ENCODE assay signal across 1 cellular context in genomic region chr3:188002626-188003138, GRCh38.
TF ChIP-seq lines count a peak whose summit lies in the region.

No MANE protein-coding gene starts in this region.

TF ChIP-seq in HepG2, 621 proteins besides CTCF, POLR2A, EP300 and RAD21 (continued from another document and continues in another):
- 0 out of 2 replicates have a peak, but pooled peaks have one; percentile 43 for TF ChIP-seq AFF4 (CRISPR knock-in tag; IDR thresholded peaks at IDR 0.05)
- TF ChIP-seq, protein P1, sequence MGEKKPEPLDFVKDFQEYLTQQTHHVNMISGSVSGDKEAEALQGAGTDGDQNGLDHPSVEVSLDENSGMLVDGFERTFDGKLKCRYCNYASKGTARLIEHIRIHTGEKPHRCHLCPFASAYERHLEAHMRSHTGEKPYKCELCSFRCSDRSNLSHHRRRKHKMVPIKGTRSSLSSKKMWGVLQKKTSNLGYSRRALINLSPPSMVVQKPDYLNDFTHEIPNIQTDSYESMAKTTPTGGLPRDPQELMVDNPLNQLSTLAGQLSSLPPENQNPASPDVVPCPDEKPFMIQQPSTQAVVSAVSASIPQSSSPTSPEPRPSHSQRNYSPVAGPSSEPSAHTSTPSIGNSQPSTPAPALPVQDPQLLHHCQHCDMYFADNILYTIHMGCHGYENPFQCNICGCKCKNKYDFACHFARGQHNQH (CRISPR knock-in tag; IDR thresholded peaks at IDR 0.05), result 0 out of 2 replicates have a peak, but pooled peaks have one; percentile 18
- peak; percentile 55; the same call in 1 of the 2 replicates for TF ChIP-seq ZNF205 (CRISPR knock-in tag; IDR thresholded peaks at IDR 0.05)
- TF ChIP-seq MTA1 (CRISPR knock-in tag; IDR thresholded peaks at IDR 0.05; ENCODE audit: borderline replicate concordance), result 0 out of 2 replicates have a peak, but pooled peaks have one; percentile 18
- peak; percentile 72; the same call in 1 of the 2 replicates for TF ChIP-seq KDM6A (CRISPR knock-in tag; IDR thresholded peaks at IDR 0.05; ENCODE audit: low read depth)
- TF ChIP-seq GATA4 (IDR thresholded peaks at IDR 0.05; ENCODE audit: borderline replicate concordance, low read depth), result peak; percentile 85
- peak; percentile 94 for TF ChIP-seq MED1 (CRISPR knock-in tag; IDR thresholded peaks at IDR 0.05)
- 0 out of 2 replicates have a peak, but pooled peaks have one; percentile 11 for TF ChIP-seq ZNF512 (CRISPR knock-in tag; IDR thresholded peaks at IDR 0.05)
- no peak for TF ChIP-seq PAF1 (CRISPR knock-in tag; IDR thresholded peaks at IDR 0.05)
- TF ChIP-seq MIXL1 (CRISPR knock-in tag; IDR thresholded peaks at IDR 0.05), result peak; percentile 94
- TF ChIP-seq KDM1A (CRISPR knock-in tag; IDR thresholded peaks at IDR 0.05), result peak; percentile 41; the same call in 1 of the 2 replicates
- TF ChIP-seq ETV5 (CRISPR knock-in tag; IDR thresholded peaks at IDR 0.05; ENCODE audit: borderline replicate concordance), result no peak; the same call in 1 of the 2 replicates
- TF ChIP-seq TEAD2 (CRISPR knock-in tag; IDR thresholded peaks at IDR 0.05), result no peak
- TF ChIP-seq TBX3 (IDR thresholded peaks at IDR 0.05; ENCODE audit: borderline replicate concordance), result no peak
- peak; percentile 70; the same call in 1 of the 2 replicates for TF ChIP-seq ZNF12 (CRISPR knock-in tag; IDR thresholded peaks at IDR 0.05)
- peak; percentile 81 for TF ChIP-seq BHLHE40 (IDR thresholded peaks at IDR 0.05; ENCODE audit: low read length)
- TF ChIP-seq FOXK1 (CRISPR knock-in tag; IDR thresholded peaks at IDR 0.05; ENCODE audit: borderline replicate concordance, low read depth), result peak; percentile 63; the same call in 1 of the 2 replicates
- peak; percentile 87 for TF ChIP-seq CEBPB (IDR thresholded peaks at IDR 0.05; ENCODE audit: borderline replicate concordance, low read depth, low read length)
- TF ChIP-seq ARNTL (CRISPR knock-in tag; IDR thresholded peaks at IDR 0.05), result peak; percentile 44; the same call in 1 of the 2 replicates
- TF ChIP-seq, protein P2, sequence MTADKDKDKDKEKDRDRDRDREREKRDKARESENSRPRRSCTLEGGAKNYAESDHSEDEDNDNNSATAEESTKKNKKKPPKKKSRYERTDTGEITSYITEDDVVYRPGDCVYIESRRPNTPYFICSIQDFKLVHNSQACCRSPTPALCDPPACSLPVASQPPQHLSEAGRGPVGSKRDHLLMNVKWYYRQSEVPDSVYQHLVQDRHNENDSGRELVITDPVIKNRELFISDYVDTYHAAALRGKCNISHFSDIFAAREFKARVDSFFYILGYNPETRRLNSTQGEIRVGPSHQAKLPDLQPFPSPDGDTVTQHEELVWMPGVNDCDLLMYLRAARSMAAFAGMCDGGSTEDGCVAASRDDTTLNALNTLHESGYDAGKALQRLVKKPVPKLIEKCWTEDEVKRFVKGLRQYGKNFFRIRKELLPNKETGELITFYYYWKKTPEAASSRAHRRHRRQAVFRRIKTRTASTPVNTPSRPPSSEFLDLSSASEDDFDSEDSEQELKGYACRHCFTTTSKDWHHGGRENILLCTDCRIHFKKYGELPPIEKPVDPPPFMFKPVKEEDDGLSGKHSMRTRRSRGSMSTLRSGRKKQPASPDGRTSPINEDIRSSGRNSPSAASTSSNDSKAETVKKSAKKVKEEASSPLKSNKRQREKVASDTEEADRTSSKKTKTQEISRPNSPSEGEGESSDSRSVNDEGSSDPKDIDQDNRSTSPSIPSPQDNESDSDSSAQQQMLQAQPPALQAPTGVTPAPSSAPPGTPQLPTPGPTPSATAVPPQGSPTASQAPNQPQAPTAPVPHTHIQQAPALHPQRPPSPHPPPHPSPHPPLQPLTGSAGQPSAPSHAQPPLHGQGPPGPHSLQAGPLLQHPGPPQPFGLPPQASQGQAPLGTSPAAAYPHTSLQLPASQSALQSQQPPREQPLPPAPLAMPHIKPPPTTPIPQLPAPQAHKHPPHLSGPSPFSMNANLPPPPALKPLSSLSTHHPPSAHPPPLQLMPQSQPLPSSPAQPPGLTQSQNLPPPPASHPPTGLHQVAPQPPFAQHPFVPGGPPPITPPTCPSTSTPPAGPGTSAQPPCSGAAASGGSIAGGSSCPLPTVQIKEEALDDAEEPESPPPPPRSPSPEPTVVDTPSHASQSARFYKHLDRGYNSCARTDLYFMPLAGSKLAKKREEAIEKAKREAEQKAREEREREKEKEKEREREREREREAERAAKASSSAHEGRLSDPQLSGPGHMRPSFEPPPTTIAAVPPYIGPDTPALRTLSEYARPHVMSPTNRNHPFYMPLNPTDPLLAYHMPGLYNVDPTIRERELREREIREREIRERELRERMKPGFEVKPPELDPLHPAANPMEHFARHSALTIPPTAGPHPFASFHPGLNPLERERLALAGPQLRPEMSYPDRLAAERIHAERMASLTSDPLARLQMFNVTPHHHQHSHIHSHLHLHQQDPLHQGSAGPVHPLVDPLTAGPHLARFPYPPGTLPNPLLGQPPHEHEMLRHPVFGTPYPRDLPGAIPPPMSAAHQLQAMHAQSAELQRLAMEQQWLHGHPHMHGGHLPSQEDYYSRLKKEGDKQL (CRISPR knock-in tag; IDR thresholded peaks at IDR 0.05; ENCODE audit: low read depth), result peak; percentile 61
- TF ChIP-seq JUN (CRISPR knock-in tag; IDR thresholded peaks at IDR 0.05), result peak; percentile 91
- peak; percentile 62 for TF ChIP-seq ATF1 (CRISPR knock-in tag; IDR thresholded peaks at IDR 0.05)
- no peak for TF ChIP-seq ZNF569 (CRISPR knock-in tag; IDR thresholded peaks at IDR 0.05; ENCODE audit: borderline replicate concordance)
- peak; percentile 84 for TF ChIP-seq TEAD3 (CRISPR knock-in tag; optimal IDR thresholded peaks at IDR 0.05; ENCODE audit: borderline replicate concordance)
- peak; percentile 26 for TF ChIP-seq TGIF2 (CRISPR knock-in tag; IDR thresholded peaks at IDR 0.05)
- TF ChIP-seq ELF1 (CRISPR knock-in tag; IDR thresholded peaks at IDR 0.05), result peak; percentile 23; the same call in 1 of the 2 replicates
- peak; percentile 73 for TF ChIP-seq ZNF792 (CRISPR knock-in tag; IDR thresholded peaks at IDR 0.05)
- TF ChIP-seq, protein P3, sequence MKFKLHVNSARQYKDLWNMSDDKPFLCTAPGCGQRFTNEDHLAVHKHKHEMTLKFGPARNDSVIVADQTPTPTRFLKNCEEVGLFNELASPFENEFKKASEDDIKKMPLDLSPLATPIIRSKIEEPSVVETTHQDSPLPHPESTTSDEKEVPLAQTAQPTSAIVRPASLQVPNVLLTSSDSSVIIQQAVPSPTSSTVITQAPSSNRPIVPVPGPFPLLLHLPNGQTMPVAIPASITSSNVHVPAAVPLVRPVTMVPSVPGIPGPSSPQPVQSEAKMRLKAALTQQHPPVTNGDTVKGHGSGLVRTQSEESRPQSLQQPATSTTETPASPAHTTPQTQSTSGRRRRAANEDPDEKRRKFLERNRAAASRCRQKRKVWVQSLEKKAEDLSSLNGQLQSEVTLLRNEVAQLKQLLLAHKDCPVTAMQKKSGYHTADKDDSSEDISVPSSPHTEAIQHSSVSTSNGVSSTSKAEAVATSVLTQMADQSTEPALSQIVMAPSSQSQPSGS (CRISPR knock-in tag; IDR thresholded peaks at IDR 0.05), result peak; percentile 87
- peak; percentile 67; the same call in 1 of the 2 replicates for TF ChIP-seq ZNF609 (CRISPR knock-in tag; IDR thresholded peaks at IDR 0.05; ENCODE audit: borderline replicate concordance)
- peak; percentile 89 for TF ChIP-seq CEBPG (CRISPR knock-in tag; IDR thresholded peaks at IDR 0.05)
- peak; percentile 53; the same call in 1 of the 2 replicates for TF ChIP-seq NR2C2 (CRISPR knock-in tag; IDR thresholded peaks at IDR 0.05; ENCODE audit: borderline replicate concordance)
- TF ChIP-seq, protein P4, sequence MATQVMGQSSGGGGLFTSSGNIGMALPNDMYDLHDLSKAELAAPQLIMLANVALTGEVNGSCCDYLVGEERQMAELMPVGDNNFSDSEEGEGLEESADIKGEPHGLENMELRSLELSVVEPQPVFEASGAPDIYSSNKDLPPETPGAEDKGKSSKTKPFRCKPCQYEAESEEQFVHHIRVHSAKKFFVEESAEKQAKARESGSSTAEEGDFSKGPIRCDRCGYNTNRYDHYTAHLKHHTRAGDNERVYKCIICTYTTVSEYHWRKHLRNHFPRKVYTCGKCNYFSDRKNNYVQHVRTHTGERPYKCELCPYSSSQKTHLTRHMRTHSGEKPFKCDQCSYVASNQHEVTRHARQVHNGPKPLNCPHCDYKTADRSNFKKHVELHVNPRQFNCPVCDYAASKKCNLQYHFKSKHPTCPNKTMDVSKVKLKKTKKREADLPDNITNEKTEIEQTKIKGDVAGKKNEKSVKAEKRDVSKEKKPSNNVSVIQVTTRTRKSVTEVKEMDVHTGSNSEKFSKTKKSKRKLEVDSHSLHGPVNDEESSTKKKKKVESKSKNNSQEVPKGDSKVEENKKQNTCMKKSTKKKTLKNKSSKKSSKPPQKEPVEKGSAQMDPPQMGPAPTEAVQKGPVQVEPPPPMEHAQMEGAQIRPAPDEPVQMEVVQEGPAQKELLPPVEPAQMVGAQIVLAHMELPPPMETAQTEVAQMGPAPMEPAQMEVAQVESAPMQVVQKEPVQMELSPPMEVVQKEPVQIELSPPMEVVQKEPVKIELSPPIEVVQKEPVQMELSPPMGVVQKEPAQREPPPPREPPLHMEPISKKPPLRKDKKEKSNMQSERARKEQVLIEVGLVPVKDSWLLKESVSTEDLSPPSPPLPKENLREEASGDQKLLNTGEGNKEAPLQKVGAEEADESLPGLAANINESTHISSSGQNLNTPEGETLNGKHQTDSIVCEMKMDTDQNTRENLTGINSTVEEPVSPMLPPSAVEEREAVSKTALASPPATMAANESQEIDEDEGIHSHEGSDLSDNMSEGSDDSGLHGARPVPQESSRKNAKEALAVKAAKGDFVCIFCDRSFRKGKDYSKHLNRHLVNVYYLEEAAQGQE (IDR thresholded peaks at IDR 0.05; ENCODE audit: borderline replicate concordance in 1 of 2, low read depth in 1 of 2, low read length in 2 of 2), result peak in 1 of 2 experiments; percentile 69; a peak in 2 of 4 replicates
- peak; percentile 62 for TF ChIP-seq DR1 (CRISPR knock-in tag; IDR thresholded peaks at IDR 0.05)
- no peak for TF ChIP-seq HNRNPK (IDR thresholded peaks at IDR 0.05; ENCODE audit: low read depth, low read length, poor library complexity, severe bottlenecking)
- peak; percentile 68 for TF ChIP-seq TBL1XR1 (IDR thresholded peaks at IDR 0.05; ENCODE audit: borderline replicate concordance, low read length, partially characterized antibody)
- TF ChIP-seq PHF21A (CRISPR knock-in tag; IDR thresholded peaks at IDR 0.05), result peak; percentile 54
